Comparison of ENCODE assay signal across 8 cellular contexts in the genomic region with DNA sequence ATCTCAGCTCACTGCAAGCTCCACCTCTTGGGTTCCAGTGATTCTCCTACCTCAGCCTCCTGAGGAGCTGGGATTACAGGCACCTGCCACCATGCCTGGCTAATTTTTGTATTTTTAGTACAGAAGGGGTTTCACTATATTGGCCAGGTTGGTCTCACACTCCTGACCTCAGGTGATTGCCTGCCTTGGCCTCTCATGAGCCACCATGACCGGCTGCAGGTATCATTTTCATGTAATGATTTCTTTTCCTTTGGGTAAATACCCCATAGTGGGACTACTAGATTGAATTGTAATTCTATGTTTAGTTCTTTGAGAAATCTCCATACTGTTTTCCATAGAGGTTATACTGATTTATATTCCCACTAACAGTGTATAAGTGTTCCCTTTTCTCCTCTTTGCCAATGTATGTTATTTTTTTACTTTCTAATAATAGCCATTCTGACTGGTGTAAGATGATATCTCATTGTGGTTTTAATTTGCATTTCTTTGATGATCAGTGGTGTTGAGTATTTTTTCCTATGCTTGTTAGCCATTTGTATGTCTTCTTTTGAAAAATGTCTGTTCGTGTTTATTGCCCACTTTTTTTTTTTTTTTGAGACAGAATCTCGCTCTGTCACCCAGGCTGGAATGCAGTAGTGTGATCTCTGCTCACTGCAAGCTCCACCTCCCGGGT. TPM values are rescaled to one million over a fixed set of nuclear protein-coding genes. Genes with fewer than 3 reads are reported as not detected.
DNase-seq lines count a peak whose midpoint lies in the region; ATAC-seq, FAIRE-seq and TF ChIP-seq lines count a peak whose summit lies in the region.
"Not testable (repeated sequence)": the region's sequence is repeated elsewhere in the genome, so short reads cannot be mapped to it uniquely, and the experiment has no call there.

No MANE protein-coding gene starts in this region.

- not testable (repeated sequence) for H3K36me3 ChIP-seq in GM12878 (ENCODE audit: control insufficient read depth in 2 of 2, insufficient read depth in 2 of 2, low read length in 1 of 2)

- SMC1A ChIA-PET in GM12878 (lab: Charles Lee; ENCODE audit: uncharacterized antibody, unreplicated experiment), result interaction anchor here (1.1 kb wide), 1 partner anchor 12 kb away, joined by 3 read pairs; no protein-coding TSS in a partner anchor

- in situ Hi-C loops in GM12878 (cut with MboI), result not testable (repeated sequence)

- H3K4me1 ChIP-seq in GM12878 (ENCODE audit: control insufficient read depth, insufficient read depth, low read length), result not testable (repeated sequence)

- not testable (repeated sequence) for TF ChIP-seq POLR2A in GM12878 (IDR thresholded peaks at IDR 0.05; ENCODE audit: low read depth, low read length)

- H3K79me2 ChIP-seq in GM12878 (ENCODE audit: control insufficient read depth, insufficient read depth, low read length), result not testable (repeated sequence)

- not testable (repeated sequence) for FAIRE-seq in GM12878 (lab: Jason Lieb, UNC)

- H3K4me3 ChIP-seq in GM12878, result not testable (repeated sequence)

- not testable (repeated sequence) for H3K9me3 ChIP-seq in GM12878 (replicated peaks; ENCODE audit: control insufficient read depth, insufficient read depth, low read length)

- not testable (repeated sequence) for TF ChIP-seq RAD21 in GM12878 (IDR thresholded peaks at IDR 0.05; ENCODE audit: insufficient read depth, low read depth, low read length)

- H3K27ac ChIP-seq in GM12878 (ENCODE audit: control insufficient read depth, insufficient read depth), result not testable (repeated sequence)

- ATAC-seq in GM18502 (IDR thresholded peaks at IDR 0.05; ENCODE audit: poor library complexity, unreplicated experiment) (peak; percentile 45), GM18870 (IDR thresholded peaks at IDR 0.05; ENCODE audit: unreplicated experiment) (peak; percentile 57), GM19452 (IDR thresholded peaks at IDR 0.05; ENCODE audit: unreplicated experiment) (peak; percentile 58), HG02678 (IDR thresholded peaks at IDR 0.05; ENCODE audit: unreplicated experiment) (peak; percentile 55), HG02885 (IDR thresholded peaks at IDR 0.05; ENCODE audit: poor library complexity, unreplicated experiment) (peak; percentile 48), HG03439 (IDR thresholded peaks at IDR 0.05; ENCODE audit: unreplicated experiment) (peak; percentile 59), GM12878 (peak; percentile 54)

- TF ChIP-seq EP300 in GM12878 (IDR thresholded peaks at IDR 0.05; ENCODE audit: borderline replicate concordance in 1 of 2, control insufficient read depth in 1 of 2, low read depth in 2 of 2, low read length in 2 of 2), result not testable (repeated sequence)

- POLR2A ChIA-PET in GM12878 (lab: Charles Lee), result interaction anchor here (1.0 kb wide), 1 partner anchor 12 kb away, joined by 3 read pairs; no protein-coding TSS in a partner anchor

- TF ChIP-seq CTCF in GM12878 (IDR thresholded peaks at IDR 0.05 in 2 of 3, conservative IDR thresholded peaks at IDR 0.05 in 1 of 3; ENCODE audit: control insufficient read depth in 2 of 3, extremely low read depth in 1 of 3, insufficient read depth in 1 of 3, low read depth in 3 of 3, low read length in 3 of 3), result not testable (repeated sequence)

- not testable (repeated sequence) for H2AFZ ChIP-seq in GM12878 (ENCODE audit: control insufficient read depth, low read depth, low read length)

- not testable (repeated sequence) for H4K20me1 ChIP-seq in GM12878 (ENCODE audit: control insufficient read depth, insufficient read depth)

- peak; percentile 18 to 50 for DNase-seq in NCI-H526 (lab: John Stamatoyannopoulos, UW)
- DNase-seq in GM12878 (ENCODE audit: low read depth, low spot score), result not testable (repeated sequence)

- not testable (repeated sequence) for H3K9ac ChIP-seq in GM12878 (ENCODE audit: control insufficient read depth, insufficient read depth, low read length)

- H3K27me3 ChIP-seq in GM12878 (replicated peaks in 1 of 2; ENCODE audit: control insufficient read depth in 2 of 2, insufficient read depth in 2 of 2, low read length in 1 of 2), result not testable (repeated sequence)

- RAD21 ChIA-PET in GM12878 (lab: Charles Lee; ENCODE audit: unreplicated experiment), result not testable (repeated sequence)

- intact Hi-C loops in GM12878 (cut with micrococcal nuclease; ENCODE audit: unreplicated experiment), result not testable (repeated sequence)

- CTCF ChIA-PET in GM12878 (lab: Yijun Ruan, JAX), result not testable (repeated sequence)

- not testable (repeated sequence) for H3K4me2 ChIP-seq in GM12878 (ENCODE audit: control insufficient read depth, insufficient read depth)

- BruUV-seq in GM12878 (replicated peaks; lab: Mats Ljungman, UMichigan), result not testable (repeated sequence)

- 16% methylated on average over 3 of the region's 4 CpGs for WGBS in GM12878 (ENCODE audit: insufficient coverage, insufficient replicate concordance, low lambda C conversion rate, missing lambda C conversion rate)

RNA-seq across cellular contexts. Expression of gene PHF14, which starts 20.5 kb away (rescaled TPM):
- 294 and 332 TPM in 2 replicates for total RNA-seq in GM12878 (2013; cell fraction: nucleolus; rRNA removed)
- total RNA-seq in GM12878 (2014; rRNA removed) (34.9 and 37.4 TPM in 2 replicates), GM12878 (2014; rRNA removed; fragmentation: Illumina TruSeq; extraction: Trizol) (47.1 and 50.0 TPM in 2 replicates), GM12878 (2021) (32.5 and 35.3 TPM in 2 replicates)
- polyA plus RNA-seq in GM12878 (2011; ENCODE audit: low read depth), result 9.8 TPM
- polyA plus RNA-seq in GM12878 (2011; rRNA removed) (34.9 and 56.9 TPM in 2 replicates), GM12878 (2014; fragmentation: Illumina TruSeq; extraction: Trizol) (29.0 and 31.7 TPM in 2 replicates), GM12878 (2014; fragmentation: Nextera tagmentation; extraction: Ambion mirVana) (10 to 100 TPM; 25.3 to 30.9 TPM), GM12878 (2014; rRNA removed) (19.5 and 21.3 TPM in 2 replicates), GM12878 (2016; fragmentation: Nextera tagmentation; extraction: Ambion mirVana) (10 to 100 TPM; 23.5 to 24.4 TPM)
- polyA plus RNA-seq in GM12878 (2011; cell fraction: cytosol; rRNA removed), result 11.7 and 13.9 TPM in 2 replicates
- polyA plus RNA-seq in GM12878 (2011; cell fraction: nucleus; rRNA removed), result 39.4 and 44.7 TPM in 2 replicates
- 17.7 and 17.9 TPM in 2 replicates for polyA plus RNA-seq in GM12878 (2012)
- 40.0 and 70.5 TPM in 2 replicates for polyA minus RNA-seq in GM12878 (2011; rRNA and poly(A)+ RNA removed)
- 10.6 and 16.5 TPM in 2 replicates for polyA minus RNA-seq in GM12878 (2011; cell fraction: cytosol; rRNA and poly(A)+ RNA removed)
- polyA minus RNA-seq in GM12878 (2011; cell fraction: nucleus; rRNA and poly(A)+ RNA removed), result 99.5 and 148 TPM in 2 replicates
